10 cellular contexts compared by ENCODE assay signal in genomic region chr1:225694151-225694603, GRCh38. TPM values are rescaled to one million over a fixed set of nuclear protein-coding genes. Genes with fewer than 3 reads are reported as not detected.
DNase-seq lines count a peak whose midpoint lies in the region; ATAC-seq, FAIRE-seq and TF ChIP-seq lines count a peak whose summit lies in the region.
"Had no signal": no experiment of that assay in that cellular context is flagged by ENCODE, and none has a peak within 500 bp of the region (broad histone marks: within the 10 kb centered on the region; RNA-seq: fewer than 3 reads in every experiment).

No MANE protein-coding gene starts in this region.

- H3K4me1 ChIP-seq in thoracic aorta (ENCODE audit: control insufficient read depth in 1 of 2, low read depth in 2 of 2) = peaks cover 42 to 77% of the 10 kb centered on the region in 2 donors

- no peaks in the 10 kb centered on the region for H3K27me3 ChIP-seq in thoracic aorta (replicated peaks; ENCODE audit: insufficient read depth)
- H3K27me3 ChIP-seq: SJCRH30 had no signal

- H3K27ac ChIP-seq in thoracic aorta = peak overlapping the region; percentile 82 to 85
- H3K27ac ChIP-seq: SJCRH30 had no signal

- H3K36me3 ChIP-seq in thoracic aorta = no peaks in the 10 kb centered on the region
- H3K36me3 ChIP-seq: SJCRH30 had no signal

- DNase-seq in LoVo (ENCODE audit: low spot score) (peak; percentile 11), astrocyte of the hippocampus (ENCODE audit: low read depth, low spot score) (peak; percentile 40), thoracic aorta (ENCODE audit: low spot score) (no peak), activated T-cell treated with anti-CD3 and anti-CD28 coated beads for 4 hours (no peak), SW480 (ENCODE audit: low spot score) (no peak)
- DNase-seq: activated CD4-positive, alpha-beta T cell treated with anti-CD3 and anti-CD28 coated beads, Interleukin-2, amount 10 ng/mL, durations not matched to agents 7 days and 5 days; SJCRH30 had no signal

- no peak for TF ChIP-seq CTCF in thoracic aorta (IDR thresholded peaks at IDR 0.05)

- H3K4me3 ChIP-seq in thoracic aorta = no peak overlapping the region
- H3K4me3 ChIP-seq: SJCRH30 had no signal

- FAIRE-seq in islet of Langerhans (lab: Jason Lieb, UNC) = peak; percentile 83
- FAIRE-seq: H1 had no signal

- H3K9me3 ChIP-seq in thoracic aorta = no peaks in the 10 kb centered on the region
- H3K9me3 ChIP-seq: SJCRH30 had no signal

- ATAC-seq in thoracic aorta (ENCODE audit: insufficient number of reproducible peaks, low FRiP score, low read depth) = peak; percentile 33
- no peak for ATAC-seq in GM18868 (IDR thresholded peaks at IDR 0.05; ENCODE audit: unreplicated experiment)

RNA-seq across cellular contexts. Expression of gene ENAH, which starts 41.3 kb away (rescaled TPM):
- 100 to 1,000 TPM; 111 to 119 TPM for total RNA-seq in thoracic aorta
- total RNA-seq: activated CD4-positive, alpha-beta T cell treated with anti-CD3 and anti-CD28 coated beads, Interleukin-2, amount 10 ng/mL, durations not matched to agents 7 days and 5 days had no signal

Comparison
In these comparisons a context has a peak if more than half of its experiments do, and no peak if none do; other contexts are left out.
1. DNase-seq: peak in LoVo (single experiment) and astrocyte of the hippocampus (single experiment); none in thoracic aorta (single experiment), activated T-cell treated with anti-CD3 and anti-CD28 coated beads for 4 hours (single experiment) and SW480 (single experiment).